ENCODE assay signal across 2 cellular contexts in genomic region chr14:103151270-103151933, GRCh38.
TF ChIP-seq lines count a peak whose summit lies in the region.

No MANE protein-coding gene starts in this region.

TF ChIP-seq in IMR-90, 13 proteins besides CTCF, POLR2A, EP300 and RAD21:
- TF ChIP-seq, protein P1, sequence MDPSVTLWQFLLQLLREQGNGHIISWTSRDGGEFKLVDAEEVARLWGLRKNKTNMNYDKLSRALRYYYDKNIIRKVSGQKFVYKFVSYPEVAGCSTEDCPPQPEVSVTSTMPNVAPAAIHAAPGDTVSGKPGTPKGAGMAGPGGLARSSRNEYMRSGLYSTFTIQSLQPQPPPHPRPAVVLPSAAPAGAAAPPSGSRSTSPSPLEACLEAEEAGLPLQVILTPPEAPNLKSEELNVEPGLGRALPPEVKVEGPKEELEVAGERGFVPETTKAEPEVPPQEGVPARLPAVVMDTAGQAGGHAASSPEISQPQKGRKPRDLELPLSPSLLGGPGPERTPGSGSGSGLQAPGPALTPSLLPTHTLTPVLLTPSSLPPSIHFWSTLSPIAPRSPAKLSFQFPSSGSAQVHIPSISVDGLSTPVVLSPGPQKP (IDR thresholded peaks at IDR 0.05; ENCODE audit: borderline replicate concordance, low read depth, low read length), result no peak
- TF ChIP-seq RFX5 (IDR thresholded peaks at IDR 0.05; ENCODE audit: low read depth, low read length), result no peak
- TF ChIP-seq CEBPB (IDR thresholded peaks at IDR 0.05; ENCODE audit: low read depth, low read length), result no peak
- no peak for TF ChIP-seq BHLHE40 (IDR thresholded peaks at IDR 0.05; ENCODE audit: low read depth, low read length)
- TF ChIP-seq, protein P2, sequence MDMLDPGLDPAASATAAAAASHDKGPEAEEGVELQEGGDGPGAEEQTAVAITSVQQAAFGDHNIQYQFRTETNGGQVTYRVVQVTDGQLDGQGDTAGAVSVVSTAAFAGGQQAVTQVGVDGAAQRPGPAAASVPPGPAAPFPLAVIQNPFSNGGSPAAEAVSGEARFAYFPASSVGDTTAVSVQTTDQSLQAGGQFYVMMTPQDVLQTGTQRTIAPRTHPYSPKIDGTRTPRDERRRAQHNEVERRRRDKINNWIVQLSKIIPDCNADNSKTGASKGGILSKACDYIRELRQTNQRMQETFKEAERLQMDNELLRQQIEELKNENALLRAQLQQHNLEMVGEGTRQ (IDR thresholded peaks at IDR 0.05; ENCODE audit: low read depth, low read length), result no peak
- no peak for TF ChIP-seq MAZ (IDR thresholded peaks at IDR 0.05; ENCODE audit: borderline replicate concordance, low read depth, low read length)
- no peak for TF ChIP-seq MXI1 (IDR thresholded peaks at IDR 0.05; ENCODE audit: borderline replicate concordance, low read depth, low read length)
- no peak for TF ChIP-seq CHD1 (IDR thresholded peaks at IDR 0.05; ENCODE audit: low read depth, low read length)
- TF ChIP-seq FOS (IDR thresholded peaks at IDR 0.05; ENCODE audit: low read depth, low read length), result no peak
- TF ChIP-seq MAFK (IDR thresholded peaks at IDR 0.05; ENCODE audit: low read depth, low read length), result no peak
- TF ChIP-seq RCOR1 (IDR thresholded peaks at IDR 0.05; ENCODE audit: insufficient replicate concordance, low read length), result no peak
- TF ChIP-seq NFE2L2 (IDR thresholded peaks at IDR 0.05; ENCODE audit: low read depth, low read length), result no peak
- TF ChIP-seq SMC3 (IDR thresholded peaks at IDR 0.05; ENCODE audit: low read depth, low read length), result no peak
TF ChIP-seq in IMR-90: peak in this region for 0.

TF ChIP-seq in GM12878, 131 proteins besides CTCF, POLR2A, EP300 and RAD21:
- TF ChIP-seq ZBED1 (IDR thresholded peaks at IDR 0.05; ENCODE audit: borderline replicate concordance), result no peak
- peak; percentile 39; the same call in 1 of the 2 replicates for TF ChIP-seq IKZF1 (conservative IDR thresholded peaks at IDR 0.05)
